1 cellular context compared by ENCODE assay signal in genomic region chr5:10634056-10634455, GRCh38.
TF ChIP-seq lines count a peak whose summit lies in the region.

No MANE protein-coding gene starts in this region.

TF ChIP-seq in GM12878, 131 proteins besides CTCF, POLR2A, EP300 and RAD21 (continued from another document):
- TF ChIP-seq PBX3 (IDR thresholded peaks at IDR 0.05; ENCODE audit: insufficient replicate concordance, low read depth, low read length) (peak; percentile 23), ZBTB11 (CRISPR knock-in tag; IDR thresholded peaks at IDR 0.05) (no peak), YY1 (IDR thresholded peaks at IDR 0.05; ENCODE audit: low read depth, low read length) (0 out of 2 replicates have a peak, but pooled peaks have one; percentile 2), ATF7 (IDR thresholded peaks at IDR 0.05; ENCODE audit: low read depth) (peak; percentile 67; the same call in 1 of the 2 replicates), MAX (IDR thresholded peaks at IDR 0.05; ENCODE audit: low read depth, low read length) (0 out of 2 replicates have a peak, but pooled peaks have one; percentile 4), ZSCAN29 (IDR thresholded peaks at IDR 0.05) (peak; percentile 28; the same call in 1 of the 2 replicates), ELK1 (IDR thresholded peaks at IDR 0.05; ENCODE audit: low read depth, low read length) (no peak), TAF1 (IDR thresholded peaks at IDR 0.05; ENCODE audit: borderline replicate concordance, low read depth, low read length) (peak; percentile 49; the same call in 1 of the 2 replicates), NFIC (IDR thresholded peaks at IDR 0.05; ENCODE audit: low read depth, low read length) (no peak), SPI1 (IDR thresholded peaks at IDR 0.05; ENCODE audit: borderline replicate concordance, insufficient read depth, low read depth, low read length) (peak; percentile 75; the same call in 1 of the 2 replicates), RELA (IDR thresholded peaks at IDR 0.05; ENCODE audit: borderline replicate concordance, partially characterized antibody) (no peak)
